Comparison of ENCODE assay signal across 8 cellular contexts in the genomic region with DNA sequence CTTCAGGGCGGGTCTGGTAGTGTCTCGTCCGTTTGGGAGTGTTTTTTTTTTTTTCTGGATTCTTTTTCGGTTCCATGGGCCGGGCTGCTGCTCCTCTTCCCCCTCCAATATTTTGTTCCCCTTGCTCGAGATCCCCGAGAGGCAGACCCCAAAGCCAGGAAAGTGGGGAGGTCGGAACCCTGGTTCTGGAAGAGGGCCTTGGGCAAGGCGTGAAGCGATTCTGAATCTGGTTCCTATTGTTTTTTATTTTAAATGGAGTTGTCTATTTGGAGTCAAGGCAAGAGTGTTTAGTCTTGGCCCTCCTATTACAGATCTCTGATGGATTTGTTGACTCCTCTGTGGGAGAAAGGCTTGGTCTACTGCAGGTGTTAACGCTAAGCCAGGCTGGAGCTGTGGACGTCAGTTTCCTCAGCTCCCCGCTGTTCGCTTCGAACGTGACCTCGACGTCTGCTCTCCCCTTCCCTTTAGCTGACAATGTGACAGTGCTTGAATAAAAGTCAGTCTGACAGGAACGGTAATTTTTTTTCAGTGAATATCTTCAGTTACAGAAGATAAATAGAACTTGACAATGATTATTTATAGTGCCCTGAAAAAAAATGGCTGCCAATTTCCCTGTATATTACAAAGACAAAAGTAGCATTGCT. TPM values are rescaled to one million over a fixed set of nuclear protein-coding genes. Genes with fewer than 3 reads are reported as not detected.
A peak's percentile ranks its signal among the peaks of the same experiment; 100 is the strongest.
DNase-seq lines count a peak whose midpoint lies in the region; ATAC-seq and TF ChIP-seq lines count a peak whose summit lies in the region.

No MANE protein-coding gene starts in this region.

- in situ Hi-C loops in GM23248 (cut with MboI): loop anchor here (25.0 kb wide), 1 partner anchor 560 kb away; no protein-coding TSS in a partner anchor

- H3K4me2 ChIP-seq in GM23248 (ENCODE audit: unreplicated experiment) (peak overlapping the region; percentile 96), OCI-LY1 (ENCODE audit: low read length) (peak overlapping the region; percentile 94), osteoblast (ENCODE audit: insufficient read depth, low read length) (peak overlapping the region; percentile 92)

- H3K4me1 ChIP-seq in GM23248 (ENCODE audit: insufficient read depth) (peaks cover 7% of the 10 kb centered on the region; the same call in 1 of the 2 replicates), OCI-LY1 (ENCODE audit: insufficient read depth, low read length, severe bottlenecking) (peaks cover 17% of the 10 kb centered on the region), gastroesophageal sphincter (peaks cover 0 to 36% (median 0%) of the 10 kb centered on the region in 3 donors), osteoblast (ENCODE audit: insufficient read depth, low read length) (peaks cover 5% of the 10 kb centered on the region), uterus (no peaks in the 10 kb centered on the region)

- H3K79me2 ChIP-seq in GM23248 (ENCODE audit: insufficient read depth) (peaks cover 49% of the 10 kb centered on the region), OCI-LY1 (ENCODE audit: insufficient read depth, low read length) (peaks cover 4% of the 10 kb centered on the region; the same call in 1 of the 2 replicates), osteoblast (ENCODE audit: insufficient read depth, low read length) (peaks cover 33% of the 10 kb centered on the region)

- H3K27ac ChIP-seq in GM23248 (peak overlapping the region; percentile 98), OCI-LY1 (ENCODE audit: low read depth, low read length, poor library complexity, severe bottlenecking) (peak overlapping the region; percentile 71), gastroesophageal sphincter (peak overlapping the region; percentile 95 to 99 (median 97)), osteoblast (ENCODE audit: low read depth, low read length) (peak overlapping the region; percentile 98), uterus (peak overlapping the region; percentile 98 to 99)

- H3F3A ChIP-seq in GM23248 (ENCODE audit: insufficient read depth) (peaks cover 9% of the 10 kb centered on the region; the same call in 1 of the 2 replicates), OCI-LY1 (ENCODE audit: insufficient read depth, low read length) (no peaks in the 10 kb centered on the region; the same call in 1 of the 2 replicates)

- no peak for TF ChIP-seq EP300 in gastroesophageal sphincter (IDR thresholded peaks at IDR 0.05)

- TF ChIP-seq CTCF in AG04449 (IDR thresholded peaks at IDR 0.05; ENCODE audit: insufficient read depth, low read length, missing control alignments) (no peak), OCI-LY1 (IDR thresholded peaks at IDR 0.05; ENCODE audit: low read length) (no peak), gastroesophageal sphincter (IDR thresholded peaks at IDR 0.05) (no peak), osteoblast (IDR thresholded peaks at IDR 0.05; ENCODE audit: extremely low read depth, low read depth, low read length) (no peak), uterus (IDR thresholded peaks at IDR 0.05) (no peak)

- H3K4me3 ChIP-seq in AG04449 (ENCODE audit: low read depth, low read length): peak overlapping the region; percentile 89
- H3K4me3 ChIP-seq in GM23248: peak overlapping the region; percentile 97
- H3K4me3 ChIP-seq in OCI-LY1 (ENCODE audit: low read depth, low read length, poor library complexity, severe bottlenecking): peak overlapping the region; percentile 97
- H3K4me3 ChIP-seq in gastroesophageal sphincter: peak overlapping the region; percentile 61 to 82
- peak overlapping the region; percentile 93 for H3K4me3 ChIP-seq in osteoblast (ENCODE audit: insufficient read depth, low read length)
- H3K4me3 ChIP-seq in uterus: peak overlapping the region; percentile 57 to 98

- ATAC-seq in gastroesophageal sphincter: no peak
- no peak for ATAC-seq in HG02852 (IDR thresholded peaks at IDR 0.05; ENCODE audit: unreplicated experiment)

- H4K20me1 ChIP-seq in GM23248 (ENCODE audit: insufficient read depth) (no peaks in the 10 kb centered on the region), OCI-LY1 (ENCODE audit: insufficient read depth, low read length) (no peaks in the 10 kb centered on the region), osteoblast (ENCODE audit: insufficient read depth, low read length) (no peaks in the 10 kb centered on the region)

- H3K36me3 ChIP-seq in GM23248 (ENCODE audit: low read depth): no peaks in the 10 kb centered on the region
- H3K36me3 ChIP-seq in OCI-LY1 (ENCODE audit: insufficient read depth, low read length): no peaks in the 10 kb centered on the region
- H3K36me3 ChIP-seq in gastroesophageal sphincter: peaks cover 0 to under 1% of the 10 kb centered on the region in 2 donors
- H3K36me3 ChIP-seq in osteoblast (ENCODE audit: insufficient read depth, low read length): no peaks in the 10 kb centered on the region
- no peaks in the 10 kb centered on the region for H3K36me3 ChIP-seq in uterus

- intact Hi-C loops in uterus (cut with DNase I; ENCODE audit: low total_unique reads): loop anchor here (10.0 kb wide), 1 partner anchor 72 kb away; the partner anchor contains the start of gene EFR3B

- peak overlapping the region; percentile 99 for H3K9ac ChIP-seq in GM23248
- peak overlapping the region; percentile 98 for H3K9ac ChIP-seq in OCI-LY1 (ENCODE audit: low read length)

- H3K9me3 ChIP-seq in GM23248 (ENCODE audit: low read depth) (no peaks in the 10 kb centered on the region), OCI-LY1 (ENCODE audit: low read length) (no peaks in the 10 kb centered on the region), gastroesophageal sphincter (no peaks in the 10 kb centered on the region), osteoblast (ENCODE audit: low read depth, low read length) (no peaks in the 10 kb centered on the region), uterus (no peaks in the 10 kb centered on the region)

- no peaks in the 10 kb centered on the region for H3K27me3 ChIP-seq in GM23248 (replicated peaks; ENCODE audit: insufficient read depth)
- H3K27me3 ChIP-seq in OCI-LY1 (ENCODE audit: insufficient read depth, low read length): no peaks in the 10 kb centered on the region
- no peaks in the 10 kb centered on the region for H3K27me3 ChIP-seq in gastroesophageal sphincter
- H3K27me3 ChIP-seq in osteoblast (ENCODE audit: insufficient read depth, low read length): no peaks in the 10 kb centered on the region
- no peaks in the 10 kb centered on the region for H3K27me3 ChIP-seq in uterus

- 1 to 3% methylated on average over 19 of the region's 19 CpGs for WGBS in GM23248 (ENCODE audit: low coverage in 1 of 2, low lambda C conversion rate in 2 of 2, missing lambda C conversion rate in 2 of 2), 2 experiments
- 0% methylated on average over 15 to 16 of the region's 19 CpGs for WGBS in gastroesophageal sphincter (ENCODE audit: low coverage in 1 of 2), 2 donors

- CTCF ChIA-PET in AG04449 (lab: Yijun Ruan, JAX): interaction anchor here (1.3 to 16.1 kb wide), 6 partner anchors 10 to 563 kb away, joined by 3 to 650 read pairs (median 10); no protein-coding TSS in a partner anchor

- H3K9me2 ChIP-seq in GM23248 (ENCODE audit: insufficient read depth): no peaks in the 10 kb centered on the region
- no peaks in the 10 kb centered on the region for H3K9me2 ChIP-seq in OCI-LY1 (ENCODE audit: low read depth, low read length)

- POLR2A ChIA-PET in AG04449 (lab: Yijun Ruan, JAX): no interaction called here

- H2AFZ ChIP-seq in GM23248 (peak overlapping the region; percentile 96), OCI-LY1 (ENCODE audit: low read length) (no peak overlapping the region), osteoblast (ENCODE audit: low read length) (peak overlapping the region; percentile 95)

- TF ChIP-seq POLR2A in gastroesophageal sphincter (IDR thresholded peaks at IDR 0.05) (no peak), uterus (IDR thresholded peaks at IDR 0.05) (no peak)

- DNase-seq in AG04449 (ENCODE audit: low read depth, low spot score) (no peak), GM23248 (peak; percentile 60), osteoblast (ENCODE audit: insufficient read length, low spot score, missing footprints) (peak; percentile 69), uterus (peak; percentile 33 to 34)
- peak; percentile 75 for DNase-seq in activated effector memory CD4-positive, alpha-beta T cell treated with anti-CD3 and anti-CD28 coated beads, Interleukin-2, amount 50 U/mL, for 16 hours

RNA-seq across cellular contexts. Expression of gene DNAJC27, which starts 0.7 kb away (rescaled TPM):
- 0.76 and 1.3 TPM in 2 replicates for total RNA-seq in GM23248 (2014; rRNA removed; shearing (Covaris generic))
- polyA plus RNA-seq in GM23248 (2016; fragmentation: Nextera tagmentation; extraction: Ambion mirVana): 2.2 and 2.9 TPM in 2 replicates
- total RNA-seq in gastroesophageal sphincter (10 to 100 TPM in 1 of 4 donors, 1 to 10 TPM in 3; 7.1 to 14.2 (median 8.6) TPM), osteoblast (7.7 and 8.7 TPM in 2 replicates), uterus (10 to 100 TPM in 1 of 4 donors, 1 to 10 TPM in 3; 3.1 to 15.3 (median 7.8) TPM)

RNA-seq across cellular contexts. Expression of gene ADCY3, which starts 52.4 kb away (rescaled TPM):
- total RNA-seq in GM23248 (2014; rRNA removed; shearing (Covaris generic)): 42.9 and 47.4 TPM in 2 replicates
- polyA plus RNA-seq in GM23248 (2016; fragmentation: Nextera tagmentation; extraction: Ambion mirVana): 9.1 and 11.6 TPM in 2 replicates
- total RNA-seq in gastroesophageal sphincter (10 to 100 TPM; 32.5 to 54.5 (median 39.9) TPM), osteoblast (47.4 and 52.2 TPM in 2 replicates), uterus (100 to 1,000 TPM in 1 of 4 donors, 10 to 100 TPM in 3; 37.9 to 104 (median 51.7) TPM)
